Comparison of ENCODE assay signal across 36 cellular contexts in the genomic region with DNA sequence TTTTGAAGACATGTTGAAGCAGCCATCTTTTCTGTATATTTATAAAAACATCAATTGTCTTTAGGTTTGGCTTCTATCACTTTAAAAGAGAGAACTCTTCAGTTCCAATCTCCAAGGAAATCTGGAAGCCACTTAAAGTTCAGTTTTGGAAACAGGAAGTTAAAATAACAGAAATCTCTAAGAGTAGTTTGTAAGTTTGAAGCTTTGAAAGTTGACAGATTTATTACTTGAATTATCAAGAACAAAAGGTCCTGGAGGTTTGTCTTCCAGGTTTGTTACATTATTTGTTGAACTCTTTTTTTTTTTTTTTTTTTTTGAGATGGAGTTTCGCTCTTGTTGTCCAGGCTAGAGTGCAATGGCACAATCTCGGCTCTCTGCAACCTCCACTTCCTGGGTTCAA.
"Had no signal": no experiment of that assay in that cellular context is flagged by ENCODE, and none has a peak within 500 bp of the region (broad histone marks: within the 10 kb centered on the region; RNA-seq: fewer than 3 reads in every experiment).

No MANE protein-coding gene starts in this region.

- H3K27ac Mint-ChIP-seq: activated naive CD4-positive, alpha-beta T cell treated with anti-CD3 and anti-CD28 coated beads, Interleukin-2, amount 50 U/mL, for 72 hours; activated T-cell treated with anti-CD3 and anti-CD28 coated beads, Interleukin-2, amount 50 U/mL, for 24 hours; activated T-helper 17 cell treated with anti-CD3 and anti-CD28 coated beads, Interleukin-2, amount 50 U/mL, for 72 hours; dendritic cell treated with granulocyte-macrophage colony-stimulating factor and Interleukin-4, amounts not matched to agents 40 ng/mL and 50 ng/mL, for 4 days; immature natural killer cell; mesothelial cell of epicardium; stimulated activated memory B cell treated with anti-CD40 and anti-IgM and Interleukin-4, amounts not matched to agents 10 μg/mL and 1 μg/mL and 100 μg/mL, for 72 hours; stimulated activated naive CD8-positive, alpha-beta T cell treated with anti-CD3 and anti-CD28 coated beads, Interleukin-15, amount 100 ng/mL, for 72 hours had no signal

- H3K36me3 Mint-ChIP-seq: naive B cell had no signal

- H3K27me3 ChIP-seq: breast epithelium, esophagus muscularis mucosa, foreskin keratinocyte, heart left ventricle, sigmoid colon, suprapubic skin, tibial artery, upper lobe of right lung had no signal

- H3K27me3 Mint-ChIP-seq: activated T-cell treated with anti-CD3 and anti-CD28 coated beads, Interleukin-2, amount 50 U/mL, for 24 hours; activated T-helper 17 cell treated with anti-CD3 and anti-CD28 coated beads, Interleukin-2, amount 50 U/mL, for 72 hours; dendritic cell treated with granulocyte-macrophage colony-stimulating factor and Interleukin-4, amounts not matched to agents 40 ng/mL and 50 ng/mL, for 4 days; naive B cell; stimulated activated memory B cell treated with anti-CD40 and anti-IgM and Interleukin-4, amounts not matched to agents 10 μg/mL and 1 μg/mL and 100 μg/mL, for 72 hours; stimulated activated naive CD8-positive, alpha-beta T cell treated with anti-CD3 and anti-CD28 coated beads, Interleukin-15, amount 100 ng/mL, for 72 hours had no signal

- H3K4me1 ChIP-seq: breast epithelium, parathyroid adenoma had no signal

- ATAC-seq: activated naive CD4-positive, alpha-beta T cell treated with anti-CD3 and anti-CD28 coated beads, Interleukin-2, amount 50 U/mL, for 72 hours; activated T-helper 17 cell treated with anti-CD3 and anti-CD28 coated beads, Interleukin-2, amount 50 U/mL, for 72 hours; foreskin keratinocyte; heart left ventricle; left colon; psoas muscle; stimulated activated memory B cell treated with anti-CD40 and anti-IgM and Interleukin-4, amounts not matched to agents 10 μg/mL and 1 μg/mL and 100 μg/mL, for 72 hours; stimulated activated naive CD8-positive, alpha-beta T cell treated with anti-CD3 and anti-CD28 coated beads, Interleukin-15, amount 100 ng/mL, for 72 hours; upper lobe of right lung had no signal

- H3K4me3 ChIP-seq: breast epithelium, esophagus muscularis mucosa, heart left ventricle, psoas muscle, sigmoid colon, suprapubic skin, tibial artery, upper lobe of right lung had no signal

- DNase-seq: activated CD4-positive, alpha-beta T cell treated with anti-CD3 and anti-CD28 coated beads for 48 hours; activated CD4-positive, alpha-beta T cell treated with anti-CD3 and anti-CD28 coated beads, Interleukin-2, amount 50 U/mL, for 48 hours; activated CD8-positive, alpha-beta memory T cell treated with anti-CD3 and anti-CD28 coated beads for 24 hours; activated CD8-positive, alpha-beta memory T cell treated with anti-CD3 and anti-CD28 coated beads, Interleukin-2, amount 50 U/mL, for 4 hours; activated naive CD4-positive, alpha-beta T cell; activated T-cell treated with anti-CD3 and anti-CD28 coated beads, Interleukin-2, amount 50 U/mL, for 24 hours; central memory CD4-positive, alpha-beta T cell; foreskin keratinocyte; heart left ventricle; hypothalamus; immature natural killer cell; kidney; left colon; mammary epithelial cell; naive B cell; occipital lobe; psoas muscle; sigmoid colon; small intestine; stimulated activated CD4-positive, alpha-beta T cell treated with anti-CD3 and anti-CD28 coated beads, Interleukin-4, amount 100 ng/mL, for 4 hours; stimulated activated CD8-positive, alpha-beta memory T cell treated with anti-CD3 and anti-CD28 coated beads, Interleukin-4, amount 100 ng/mL, for 48 hours; stimulated activated naive CD8-positive, alpha-beta T cell treated with anti-CD3 and anti-CD28 coated beads, Interleukin-15, amount 100 ng/mL, for 72 hours; T-helper 2 cell; tibial artery; upper lobe of right lung had no signal

- H3K27ac ChIP-seq: breast epithelium, esophagus muscularis mucosa, foreskin keratinocyte, heart left ventricle, parathyroid adenoma, psoas muscle, sigmoid colon, suprapubic skin, tibial artery, upper lobe of right lung, VCaP had no signal

- H3K9me3 ChIP-seq: breast epithelium, esophagus muscularis mucosa, heart left ventricle, psoas muscle, sigmoid colon, suprapubic skin, tibial artery, upper lobe of right lung had no signal

- H3K9ac ChIP-seq: parathyroid adenoma had no signal

- H3K4me3 Mint-ChIP-seq: activated T-cell treated with anti-CD3 and anti-CD28 coated beads, Interleukin-2, amount 50 U/mL, for 24 hours; activated T-helper 17 cell treated with anti-CD3 and anti-CD28 coated beads, Interleukin-2, amount 50 U/mL, for 72 hours; dendritic cell treated with granulocyte-macrophage colony-stimulating factor and Interleukin-4, amounts not matched to agents 40 ng/mL and 50 ng/mL, for 4 days; immature natural killer cell; mesothelial cell of epicardium; naive B cell; neural crest cell; stimulated activated memory B cell treated with anti-CD40 and anti-IgM and Interleukin-4, amounts not matched to agents 10 μg/mL and 1 μg/mL and 100 μg/mL, for 72 hours; stimulated activated naive CD8-positive, alpha-beta T cell treated with anti-CD3 and anti-CD28 coated beads, Interleukin-15, amount 100 ng/mL, for 72 hours had no signal

- H3K36me3 ChIP-seq: breast epithelium, sigmoid colon, tibial artery, upper lobe of right lung had no signal

- H3K4me1 Mint-ChIP-seq: neural crest cell had no signal

- H3K9me3 Mint-ChIP-seq: activated naive CD4-positive, alpha-beta T cell treated with anti-CD3 and anti-CD28 coated beads, Interleukin-2, amount 50 U/mL, for 72 hours; activated T-cell treated with anti-CD3 and anti-CD28 coated beads, Interleukin-2, amount 50 U/mL, for 24 hours; activated T-helper 17 cell treated with anti-CD3 and anti-CD28 coated beads, Interleukin-2, amount 50 U/mL, for 72 hours; dendritic cell treated with granulocyte-macrophage colony-stimulating factor and Interleukin-4, amounts not matched to agents 40 ng/mL and 50 ng/mL, for 4 days; immature natural killer cell; naive B cell; stimulated activated memory B cell treated with anti-CD40 and anti-IgM and Interleukin-4, amounts not matched to agents 10 μg/mL and 1 μg/mL and 100 μg/mL, for 72 hours; stimulated activated naive CD8-positive, alpha-beta T cell treated with anti-CD3 and anti-CD28 coated beads, Interleukin-15, amount 100 ng/mL, for 72 hours had no signal
